Comparison of ENCODE assay signal across 13 cellular contexts in genomic region chr19:30135358-30135757, GRCh38.
A peak's percentile ranks its signal among the peaks of the same experiment; 100 is the strongest.
DNase-seq lines count a peak whose midpoint lies in the region; TF ChIP-seq lines count a peak whose summit lies in the region.
"Had no signal": no experiment of that assay in that cellular context is flagged by ENCODE, and none has a peak within 500 bp of the region (broad histone marks: within the 10 kb centered on the region; RNA-seq: fewer than 3 reads in every experiment).

No MANE protein-coding gene starts in this region.

- H3K4me3 ChIP-seq in BLaER1 treated with 17β-estradiol and CSF1 and Interleukin-3, amounts not matched to agents 10 nM and 100 nM = no peak overlapping the region
- H3K4me3 ChIP-seq in trophoblast cell (ENCODE audit: low read depth, low read length) (no peak overlapping the region), ascending aorta (no peak overlapping the region)

- no peaks in the 10 kb centered on the region for H4K20me1 ChIP-seq in BLaER1 treated with 17β-estradiol and CSF1 and Interleukin-3, amounts not matched to agents 10 nM and 100 nM

- H3K27me3 ChIP-seq in BLaER1 treated with 17β-estradiol and CSF1 and Interleukin-3, amounts not matched to agents 10 nM and 100 nM = no peaks in the 10 kb centered on the region
- H3K27me3 ChIP-seq in trophoblast cell (ENCODE audit: insufficient read depth, low read length) = no peaks in the 10 kb centered on the region
- no peaks in the 10 kb centered on the region for H3K27me3 ChIP-seq in ascending aorta

- H3K79me1 ChIP-seq in trophoblast cell (ENCODE audit: low read length) = no peaks in the 10 kb centered on the region

- no peak overlapping the region for H3K4ac ChIP-seq in trophoblast cell (ENCODE audit: low read depth, low read length)

- no peak overlapping the region for H2AK5ac ChIP-seq in trophoblast cell (ENCODE audit: low read length)

- no peak overlapping the region for H3K23ac ChIP-seq in trophoblast cell (ENCODE audit: low read length)

- no peak overlapping the region for H2BK120ac ChIP-seq in trophoblast cell (ENCODE audit: insufficient read depth, low read length, poor library complexity)

- DNase-seq in SK-N-DZ (ENCODE audit: low spot score) (peak; percentile 63), trophoblast cell (no peak), glomerular visceral epithelial cell (ENCODE audit: extremely low spot score) (no peak), ascending aorta (ENCODE audit: low spot score in 2 of 2) (no peak), LoVo (ENCODE audit: low spot score) (no peak)
- DNase-seq in stimulated activated CD4-positive, alpha-beta T cell treated with anti-CD3 and anti-CD28 coated beads, Interleukin-2, amount 100 ng/mL, for 24 hours = no peak
- DNase-seq: Calu3; CD4-positive, alpha-beta T cell; DMS 273 treated with DMSO at 0.1 percent for 48 hours; GOT3; HCEC 1CT; HFFc6 had no signal

- WGBS in trophoblast cell (ENCODE audit: extremely low coverage, insufficient coverage, insufficient read length) = no CpG with 5 or more reads among the region's 8 CpGs

- no peak overlapping the region for H4K91ac ChIP-seq in trophoblast cell (ENCODE audit: low read depth, low read length)

- H3K36me3 ChIP-seq in BLaER1 treated with 17β-estradiol and CSF1 and Interleukin-3, amounts not matched to agents 10 nM and 100 nM = no peaks in the 10 kb centered on the region
- H3K36me3 ChIP-seq in trophoblast cell (ENCODE audit: control insufficient read depth in 1 of 2, insufficient read depth in 2 of 2, low read length in 2 of 2) = no peaks in the 10 kb centered on the region
- no peaks in the 10 kb centered on the region for H3K36me3 ChIP-seq in ascending aorta

- H4K8ac ChIP-seq in trophoblast cell (ENCODE audit: low read depth, low read length) = no peak overlapping the region

- TF ChIP-seq CTCF in ascending aorta (IDR thresholded peaks at IDR 0.05) = no peak

- no peaks in the 10 kb centered on the region for H3K9me3 ChIP-seq in BLaER1 treated with 17β-estradiol and CSF1 and Interleukin-3, amounts not matched to agents 10 nM and 100 nM (replicated peaks in 1 of 11)
- no peaks in the 10 kb centered on the region for H3K9me3 ChIP-seq in trophoblast cell (ENCODE audit: insufficient read depth, low read depth, low read length)
- H3K9me3 ChIP-seq in ascending aorta = no peaks in the 10 kb centered on the region

- no peak overlapping the region for H2AFZ ChIP-seq in trophoblast cell (ENCODE audit: insufficient read depth, low read length, poor library complexity)

- H3K4me1 ChIP-seq in BLaER1 treated with 17β-estradiol and CSF1 and Interleukin-3, amounts not matched to agents 10 nM and 100 nM = peaks cover 0 to 15% (median 7%) of the 10 kb centered on the region in 10 experiments; a peak in 11 of 20 replicates
- H3K4me1 ChIP-seq in trophoblast cell (ENCODE audit: control insufficient read depth in 1 of 2, insufficient read depth in 2 of 2, low read length in 2 of 2) (peaks cover 0 to 2% of the 10 kb centered on the region in 2 experiments), ascending aorta (no peaks in the 10 kb centered on the region)

- intact Hi-C loops in ascending aorta (cut with DNase I) = no loop called here

- no peak overlapping the region for H3K9ac ChIP-seq in BLaER1 treated with 17β-estradiol and CSF1 and Interleukin-3, amounts not matched to agents 10 nM and 100 nM
- peak overlapping the region; percentile 35 for H3K9ac ChIP-seq in trophoblast cell (ENCODE audit: low read length)

- no peaks in the 10 kb centered on the region for H3K79me2 ChIP-seq in trophoblast cell (ENCODE audit: control insufficient read depth, insufficient read depth, low read length, poor library complexity)

- H3K18ac ChIP-seq in trophoblast cell (ENCODE audit: low read length) = no peak overlapping the region

- no peak overlapping the region for H2BK5ac ChIP-seq in trophoblast cell (ENCODE audit: low read depth, low read length, poor library complexity)

- no peak overlapping the region for H4K12ac ChIP-seq in trophoblast cell (ENCODE audit: low read depth, low read length)

- H2BK12ac ChIP-seq in trophoblast cell (ENCODE audit: low read length) = no peak overlapping the region

- H3K4me2 ChIP-seq in BLaER1 treated with 17β-estradiol and CSF1 and Interleukin-3, amounts not matched to agents 10 nM and 100 nM = peak overlapping the region in 7 of 11 experiments; percentile 10 to 49 (median 26); a peak in 9 of 22 replicates
- H3K4me2 ChIP-seq in trophoblast cell (ENCODE audit: low read length) = no peak overlapping the region

- H3K27ac ChIP-seq in BLaER1 treated with 17β-estradiol and CSF1 and Interleukin-3, amounts not matched to agents 10 nM and 100 nM = no peak overlapping the region
- H3K27ac ChIP-seq in trophoblast cell (ENCODE audit: low read depth, low read length) (no peak overlapping the region), ascending aorta (no peak overlapping the region)

- H3K14ac ChIP-seq in trophoblast cell (ENCODE audit: low read length) = no peak overlapping the region
